11 cellular contexts compared by ENCODE assay signal in the genomic region with DNA sequence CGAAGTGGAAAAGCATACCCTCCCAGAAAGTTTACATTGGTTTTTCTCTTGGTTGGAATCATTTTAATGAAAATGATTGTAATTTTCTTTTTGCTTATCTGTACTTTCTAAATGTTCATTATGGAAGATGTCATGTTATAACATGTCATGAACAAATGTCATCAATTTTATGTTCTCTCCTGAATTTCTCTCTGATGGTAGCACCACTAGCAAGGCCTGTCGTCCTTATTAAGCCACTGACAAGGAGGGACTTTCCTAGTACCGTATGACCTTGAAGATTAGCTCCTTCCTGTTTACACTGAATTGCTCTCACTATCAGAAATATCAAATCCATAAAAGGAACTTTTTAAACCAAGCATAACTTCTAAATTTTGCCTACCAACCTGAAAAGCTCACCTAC.
DNase-seq lines count a peak whose midpoint lies in the region; ATAC-seq and TF ChIP-seq lines count a peak whose summit lies in the region.
"Had no signal": no experiment of that assay in that cellular context is flagged by ENCODE, and none has a peak within 500 bp of the region (broad histone marks: within the 10 kb centered on the region; RNA-seq: fewer than 3 reads in every experiment).

No MANE protein-coding gene starts in this region.

- no peaks in the 10 kb centered on the region for H3K9me3 Mint-ChIP-seq in activated naive CD8-positive, alpha-beta T cell treated with anti-CD3 and anti-CD28 coated beads, Interleukin-2, amount 10 ng/mL, durations not matched to agents 7 days and 5 days

- H3K27ac ChIP-seq in left ventricle myocardium inferior (replicated peaks) (peak overlapping the region; percentile 87), testis (peak overlapping the region; percentile 83 to 85), upper lobe of right lung (no peak overlapping the region)
- H3K27ac ChIP-seq: SK-N-MC had no signal

- POLR2A ChIA-PET in activated naive CD8-positive, alpha-beta T cell treated with anti-CD3 and anti-CD28 coated beads, Interleukin-2, amount 10 ng/mL, durations not matched to agents 7 days and 5 days (lab: Charles Lee) = no interaction called here

- no peak overlapping the region for H3K4me3 ChIP-seq in left ventricle myocardium inferior
- H3K4me3 ChIP-seq in testis = no peak overlapping the region
- no peak overlapping the region for H3K4me3 ChIP-seq in upper lobe of right lung
- H3K4me3 ChIP-seq: SK-N-MC had no signal

- ATAC-seq in Right ventricle myocardium inferior (no peak), HG02973 (IDR thresholded peaks at IDR 0.05; ENCODE audit: unreplicated experiment) (peak; percentile 41), upper lobe of right lung (no peak), HG03439 (IDR thresholded peaks at IDR 0.05; ENCODE audit: unreplicated experiment) (no peak)
- ATAC-seq in activated naive CD8-positive, alpha-beta T cell treated with anti-CD3 and anti-CD28 coated beads, Interleukin-2, amount 10 ng/mL, durations not matched to agents 7 days and 5 days (ENCODE audit: low read depth) = no peak

- H3K4me1 ChIP-seq in left ventricle myocardium inferior (peaks cover 61% of the 10 kb centered on the region), testis (peaks cover 40% of the 10 kb centered on the region), upper lobe of right lung (peaks cover 14% of the 10 kb centered on the region)

- peak overlapping the region; percentile 0 for H3K27ac Mint-ChIP-seq in activated naive CD8-positive, alpha-beta T cell treated with anti-CD3 and anti-CD28 coated beads, Interleukin-2, amount 10 ng/mL, durations not matched to agents 7 days and 5 days

- intact Hi-C loops in left ventricle myocardium inferior (cut with micrococcal nuclease) = no loop called here
- intact Hi-C loops in Right ventricle myocardium inferior (cut with DNase I) = no loop called here
- intact Hi-C loops in testis (cut with DNase I; ENCODE audit: low total_unique reads) = no loop called here
- intact Hi-C loops in upper lobe of right lung (cut with DNase I) = no loop called here

- peaks cover 23% of the 10 kb centered on the region for H3K4me1 Mint-ChIP-seq in activated naive CD8-positive, alpha-beta T cell treated with anti-CD3 and anti-CD28 coated beads, Interleukin-2, amount 10 ng/mL, durations not matched to agents 7 days and 5 days

- no peak for TF ChIP-seq POLR2A in testis (IDR thresholded peaks at IDR 0.05)

- no peaks in the 10 kb centered on the region for H3K27me3 ChIP-seq in left ventricle myocardium inferior (ENCODE audit: low read depth)
- no peaks in the 10 kb centered on the region for H3K27me3 ChIP-seq in testis
- H3K27me3 ChIP-seq in upper lobe of right lung = no peaks in the 10 kb centered on the region

- 37 to 50% methylated on average over 3 of the region's 3 CpGs for WGBS in testis, 2 donors

- H3K9me3 ChIP-seq in left ventricle myocardium inferior (replicated peaks) (no peaks in the 10 kb centered on the region), testis (no peaks in the 10 kb centered on the region), upper lobe of right lung (no peaks in the 10 kb centered on the region)

- no peaks in the 10 kb centered on the region for H3K27me3 Mint-ChIP-seq in activated naive CD8-positive, alpha-beta T cell treated with anti-CD3 and anti-CD28 coated beads, Interleukin-2, amount 10 ng/mL, durations not matched to agents 7 days and 5 days

- H3K4me3 Mint-ChIP-seq in activated naive CD8-positive, alpha-beta T cell treated with anti-CD3 and anti-CD28 coated beads, Interleukin-2, amount 10 ng/mL, durations not matched to agents 7 days and 5 days = no peak overlapping the region

- no peak for DNase-seq in left ventricle myocardium inferior
- DNase-seq in Right ventricle myocardium inferior (ENCODE audit: missing footprints) = no peak
- no peak for DNase-seq in activated naive CD8-positive, alpha-beta T cell treated with anti-CD3 and anti-CD28 coated beads, Interleukin-2, amount 10 ng/mL, durations not matched to agents 7 days and 5 days
- no peak for DNase-seq in testis
- no peak for DNase-seq in activated gamma-delta T cell (lab: John Stamatoyannopoulos, UW)
- no peak for DNase-seq in upper lobe of right lung
- DNase-seq: hippocampal formation; stimulated activated CD4-positive, alpha-beta T cell treated with anti-CD3 and anti-CD28 coated beads, Interleukin-2, amount 100 ng/mL, for 24 hours had no signal

- H3K36me3 ChIP-seq in left ventricle myocardium inferior (peaks cover 19% of the 10 kb centered on the region), testis (ENCODE audit: low read depth, missing control alignments) (no peaks in the 10 kb centered on the region), upper lobe of right lung (peaks cover 4% of the 10 kb centered on the region)

- TF ChIP-seq CTCF in left ventricle myocardium inferior (IDR thresholded peaks at IDR 0.05; ENCODE audit: borderline replicate concordance) = no peak
- no peak for TF ChIP-seq CTCF in testis (IDR thresholded peaks at IDR 0.05)
- TF ChIP-seq CTCF in upper lobe of right lung (IDR thresholded peaks at IDR 0.05) = no peak

- H3K36me3 Mint-ChIP-seq in activated naive CD8-positive, alpha-beta T cell treated with anti-CD3 and anti-CD28 coated beads, Interleukin-2, amount 10 ng/mL, durations not matched to agents 7 days and 5 days = peaks cover 43% of the 10 kb centered on the region
